ENCODE assay signal across 29 cellular contexts in the genomic region with DNA sequence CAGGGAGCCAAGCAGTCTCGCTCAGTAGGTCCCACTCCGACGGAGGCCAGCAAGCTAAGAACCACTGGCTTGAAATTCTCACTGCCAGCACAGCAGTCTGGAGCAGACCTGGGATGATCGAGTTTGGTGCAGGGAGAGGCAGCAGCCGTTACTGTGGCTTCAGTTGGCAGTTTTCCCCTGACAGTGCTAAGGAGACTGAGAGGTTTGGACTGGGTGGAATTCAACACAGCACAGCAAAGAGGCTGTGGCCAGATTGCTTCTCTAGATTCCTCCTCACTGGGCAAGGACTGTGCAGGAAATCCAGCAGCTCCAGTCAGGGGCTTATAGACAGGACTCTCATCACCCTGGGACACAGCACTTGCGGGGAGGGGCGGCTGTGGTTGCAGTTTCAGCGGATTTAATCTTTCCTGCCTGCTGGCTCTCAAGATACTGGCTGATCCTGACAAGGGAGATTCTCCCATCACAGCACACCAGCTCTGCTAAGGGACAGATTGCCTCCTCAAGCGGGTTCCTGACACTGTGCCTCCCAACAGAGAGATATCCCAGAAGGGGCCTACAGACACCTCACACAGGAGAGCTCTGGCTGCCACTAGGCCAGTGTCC.
DNase-seq lines count a peak whose midpoint lies in the region; ATAC-seq, FAIRE-seq and TF ChIP-seq lines count a peak whose summit lies in the region.
"Had no signal": no experiment of that assay in that cellular context is flagged by ENCODE, and none has a peak within 500 bp of the region (broad histone marks: within the 10 kb centered on the region; RNA-seq: fewer than 3 reads in every experiment).

No MANE protein-coding gene starts in this region.

- no TSS peak for BruUV-seq in HepG2 (replicated peaks; lab: Mats Ljungman, UMichigan)

- FAIRE-seq in HepG2 (lab: Jason Lieb, UNC) = no peak
- FAIRE-seq: colon, frontal cortex, RCC 7860 had no signal

- H3K27ac ChIP-seq in cardiac muscle cell = no peak overlapping the region
- no peak overlapping the region for H3K27ac ChIP-seq in left ventricle myocardium inferior (replicated peaks)
- no peak overlapping the region for H3K27ac ChIP-seq in endodermal cell (ENCODE audit: low read depth, low read length)
- H3K27ac ChIP-seq in neural progenitor cell = no peak overlapping the region
- H3K27ac ChIP-seq in HepG2 (ENCODE audit: extremely low read length, insufficient read depth, low read length) = no peak overlapping the region
- H3K27ac ChIP-seq: adrenal gland, SK-N-MC, transverse colon, VCaP had no signal

- in situ Hi-C loops in HepG2 (cut with HindIII; ENCODE audit: extremely low pct_ligation_motif_present, low pct_unique_long_range_greater_than_20kb) = no loop called here

- no peak overlapping the region for H3K4me3 ChIP-seq in cardiac muscle cell
- no peak overlapping the region for H3K4me3 ChIP-seq in left ventricle myocardium inferior
- H3K4me3 ChIP-seq in endodermal cell (ENCODE audit: low read length) = no peak overlapping the region
- H3K4me3 ChIP-seq in neural progenitor cell = no peak overlapping the region
- H3K4me3 ChIP-seq in HepG2 (replicated peaks in 1 of 3; ENCODE audit: insufficient read depth in 1 of 3, low read depth in 2 of 3, low read length in 3 of 3) = no peak overlapping the region
- H3K4me3 ChIP-seq: adrenal gland, SK-N-MC, transverse colon had no signal

- TF ChIP-seq CTCF in cardiac muscle cell (IDR thresholded peaks at IDR 0.05; ENCODE audit: low read depth, low read length) (no peak), left ventricle myocardium inferior (IDR thresholded peaks at IDR 0.05; ENCODE audit: borderline replicate concordance) (no peak), endodermal cell (conservative IDR thresholded peaks at IDR 0.05) (no peak), neural progenitor cell (IDR thresholded peaks at IDR 0.05) (no peak), HepG2 (CRISPR knock-in tag; IDR thresholded peaks at IDR 0.05) (no peak)

- DNase-seq in cardiac muscle cell (ENCODE audit: low read depth in 1 of 2, low spot score in 1 of 2) (peak; percentile 30 to 32), left ventricle myocardium inferior (no peak), OCI-M1 (lab: John Stamatoyannopoulos, UW) (peak; percentile 73), endodermal cell (peak; percentile 49), neural progenitor cell (ENCODE audit: low spot score) (no peak), activated T-cell treated with anti-CD3 and anti-CD28 coated beads for 4 hours (no peak), HepG2 (ENCODE audit: low spot score) (no peak)
- DNase-seq in stimulated activated CD8-positive, alpha-beta memory T cell treated with anti-CD3 and anti-CD28 coated beads, Interleukin-4, amount 100 ng/mL, for 48 hours = no peak
- DNase-seq: activated CD4-positive, alpha-beta T cell treated with anti-CD3 and anti-CD28 coated beads, Interleukin-2, amount 10 ng/mL, durations not matched to agents 7 days and 5 days; activated T-cell treated with anti-CD3 and anti-CD28 coated beads, Interleukin-2, amount 50 U/mL, for 48 hours; adrenal gland; CD4-positive, alpha-beta memory T cell; effector memory CD4-positive, alpha-beta T cell; erythroblast; GOT3; hippocampal formation; midbrain; natural killer cell; NCI-H1048; NCI-H1694 treated with DMSO at 0.1 percent for 48 hours; NCI-H526; stimulated activated CD4-positive, alpha-beta T cell treated with anti-CD3 and anti-CD28 coated beads, Interleukin-2, amount 100 ng/mL, for 24 hours; T-helper 2 cell; transverse colon had no signal

- H3K79me2 ChIP-seq in neural progenitor cell (ENCODE audit: low read depth) (no peaks in the 10 kb centered on the region), HepG2 (ENCODE audit: insufficient read depth, low read length) (no peaks in the 10 kb centered on the region)

- H3K27me3 ChIP-seq in cardiac muscle cell = no peaks in the 10 kb centered on the region
- H3K27me3 ChIP-seq in left ventricle myocardium inferior (ENCODE audit: low read depth) = no peaks in the 10 kb centered on the region
- no peaks in the 10 kb centered on the region for H3K27me3 ChIP-seq in endodermal cell (ENCODE audit: control insufficient read depth, insufficient read depth, low read length, poor library complexity, severe bottlenecking)
- H3K27me3 ChIP-seq in neural progenitor cell = no peaks in the 10 kb centered on the region
- H3K27me3 ChIP-seq in HepG2 (ENCODE audit: control insufficient read depth in 1 of 2, insufficient read depth in 2 of 2, low read length in 2 of 2) = no peaks in the 10 kb centered on the region; a peak in 2 of 5 replicates
- H3K27me3 ChIP-seq: adrenal gland, transverse colon had no signal

- ATAC-seq in HepG2 = no peak
- ATAC-seq: natural killer cell had no signal

- no peaks in the 10 kb centered on the region for H3K4me1 Mint-ChIP-seq in endodermal cell
- H3K4me1 Mint-ChIP-seq in neural progenitor cell = no peaks in the 10 kb centered on the region
- H3K4me1 Mint-ChIP-seq: activated CD4-positive, alpha-beta T cell treated with anti-CD3 and anti-CD28 coated beads, Interleukin-2, amount 10 ng/mL, durations not matched to agents 7 days and 5 days; CD4-positive, alpha-beta memory T cell; natural killer cell had no signal

- H3K36me3 ChIP-seq in cardiac muscle cell (no peaks in the 10 kb centered on the region), left ventricle myocardium inferior (no peaks in the 10 kb centered on the region), endodermal cell (ENCODE audit: control insufficient read depth, insufficient read depth, low read length) (no peaks in the 10 kb centered on the region), neural progenitor cell (no peaks in the 10 kb centered on the region), HepG2 (replicated peaks in 1 of 2; ENCODE audit: control insufficient read depth in 1 of 2, insufficient read depth in 2 of 2, low read length in 2 of 2) (no peaks in the 10 kb centered on the region)
- H3K36me3 ChIP-seq: adrenal gland, transverse colon had no signal

- POLR2A ChIA-PET in HepG2 (lab: Yijun Ruan, JAX) = no interaction called here

- TF ChIP-seq EP300 in HepG2 (IDR thresholded peaks at IDR 0.05; ENCODE audit: low read depth in 2 of 2, low read length in 2 of 2) = no peak
- TF ChIP-seq EP300 in HepG2 (CRISPR knock-in tag; IDR thresholded peaks at IDR 0.05; ENCODE audit: borderline replicate concordance) = no peak

- H2AFZ ChIP-seq in neural progenitor cell (replicated peaks) (peak overlapping the region; percentile 81), HepG2 (ENCODE audit: low read length) (no peak overlapping the region)

- no peaks in the 10 kb centered on the region for H3K36me3 Mint-ChIP-seq in endodermal cell (ENCODE audit: low read depth)
- no peaks in the 10 kb centered on the region for H3K36me3 Mint-ChIP-seq in neural progenitor cell
- H3K36me3 Mint-ChIP-seq: CD4-positive, alpha-beta memory T cell; natural killer cell had no signal

- H3K27ac Mint-ChIP-seq in endodermal cell (no peak overlapping the region), neural progenitor cell (no peak overlapping the region)
- H3K27ac Mint-ChIP-seq: activated CD4-positive, alpha-beta T cell treated with anti-CD3 and anti-CD28 coated beads, Interleukin-2, amount 10 ng/mL, durations not matched to agents 7 days and 5 days; CD4-positive, alpha-beta memory T cell; natural killer cell had no signal

- intact Hi-C loops in left ventricle myocardium inferior (cut with micrococcal nuclease) (no loop called here), HepG2 (cut with micrococcal nuclease; ENCODE audit: unreplicated experiment) (no loop called here)

- H3K27me3 Mint-ChIP-seq in endodermal cell (ENCODE audit: insufficient read depth) (no peaks in the 10 kb centered on the region), neural progenitor cell (ENCODE audit: insufficient read depth, low read depth) (no peaks in the 10 kb centered on the region)

- no peak for TF ChIP-seq POLR2A in HepG2 (IDR thresholded peaks at IDR 0.05; ENCODE audit: insufficient read depth in 1 of 2, low read depth in 2 of 2, low read length in 2 of 2)

- H3K9me3 Mint-ChIP-seq in endodermal cell (peaks cover 5% of the 10 kb centered on the region), neural progenitor cell (no peaks in the 10 kb centered on the region)
- H3K9me3 Mint-ChIP-seq: activated CD4-positive, alpha-beta T cell treated with anti-CD3 and anti-CD28 coated beads, Interleukin-2, amount 10 ng/mL, durations not matched to agents 7 days and 5 days; natural killer cell had no signal

- H3K4me3 Mint-ChIP-seq in endodermal cell (no peak overlapping the region), neural progenitor cell (no peak overlapping the region)
- H3K4me3 Mint-ChIP-seq: activated CD4-positive, alpha-beta T cell treated with anti-CD3 and anti-CD28 coated beads, Interleukin-2, amount 10 ng/mL, durations not matched to agents 7 days and 5 days; CD4-positive, alpha-beta memory T cell; natural killer cell had no signal

- TF ChIP-seq RAD21 in HepG2 (CRISPR knock-in tag; IDR thresholded peaks at IDR 0.05) = no peak

- no peaks in the 10 kb centered on the region for H3F3A ChIP-seq in neural progenitor cell (ENCODE audit: low read depth)

- no peaks in the 10 kb centered on the region for H3K4me1 ChIP-seq in cardiac muscle cell (ENCODE audit: low read depth)
- peaks cover 6% of the 10 kb centered on the region for H3K4me1 ChIP-seq in left ventricle myocardium inferior
- H3K4me1 ChIP-seq in endodermal cell (ENCODE audit: control insufficient read depth, insufficient read depth, low read length) = no peaks in the 10 kb centered on the region
- no peaks in the 10 kb centered on the region for H3K4me1 ChIP-seq in neural progenitor cell
- H3K4me1 ChIP-seq in HepG2 (ENCODE audit: insufficient read depth, low read length) = no peaks in the 10 kb centered on the region
- H3K4me1 ChIP-seq: adrenal gland, transverse colon had no signal

- CTCF ChIA-PET in HepG2 (lab: Yijun Ruan, JAX; ENCODE audit: low intra/inter-chr PET ratio, low total read pairs) = no interaction called here

- H3K9ac ChIP-seq in endodermal cell (ENCODE audit: extremely low read depth, low read length, poor library complexity, severe bottlenecking) = no peak overlapping the region
- no peak overlapping the region for H3K9ac ChIP-seq in neural progenitor cell
- H3K9ac ChIP-seq in HepG2 (ENCODE audit: insufficient read depth, low read depth, low read length) = no peak overlapping the region

- H4K20me1 ChIP-seq in neural progenitor cell (ENCODE audit: low read depth) (no peaks in the 10 kb centered on the region), HepG2 (ENCODE audit: insufficient read depth, low read length) (no peaks in the 10 kb centered on the region)

- WGBS in endodermal cell (ENCODE audit: insufficient coverage in 1 of 2, insufficient read length in 1 of 2), 2 experiments = 82 to 86% methylated on average over 4 to 9 of the region's 9 CpGs
- 5% methylated on average over 3 of the region's 9 CpGs for WGBS in HepG2 (ENCODE audit: low lambda C conversion rate)

- no peaks in the 10 kb centered on the region for H3K9me3 ChIP-seq in cardiac muscle cell (ENCODE audit: low read depth)
- H3K9me3 ChIP-seq in left ventricle myocardium inferior (replicated peaks) = no peaks in the 10 kb centered on the region
- H3K9me3 ChIP-seq in endodermal cell (ENCODE audit: control insufficient read depth, low read length) = no peaks in the 10 kb centered on the region
- no peaks in the 10 kb centered on the region for H3K9me3 ChIP-seq in neural progenitor cell (ENCODE audit: low read depth)
- H3K9me3 ChIP-seq in HepG2 (ENCODE audit: low read length) = no peaks in the 10 kb centered on the region
- H3K9me3 ChIP-seq: adrenal gland, transverse colon had no signal

- no peak overlapping the region for H3K4me2 ChIP-seq in neural progenitor cell
- no peak overlapping the region for H3K4me2 ChIP-seq in HepG2 (ENCODE audit: low read depth, low read length)

Comparison
In these comparisons a context has a peak if more than half of its experiments do, and no peak if none do; other contexts are left out.
1. DNase-seq: peak in cardiac muscle cell (2 of 2), OCI-M1 (single experiment) and endodermal cell (single experiment); none in left ventricle myocardium inferior (single experiment), neural progenitor cell (single experiment), stimulated activated CD8-positive, alpha-beta memory T cell treated with anti-CD3 and anti-CD28 coated beads, Interleukin-4, amount 100 ng/mL, for 48 hours (single experiment), activated T-cell treated with anti-CD3 and anti-CD28 coated beads for 4 hours (single experiment) and HepG2 (single experiment).